16 cellular contexts compared by ENCODE assay signal in genomic region chr4:101944649-101945048, GRCh38.
DNase-seq lines count a peak whose midpoint lies in the region; TF ChIP-seq lines count a peak whose summit lies in the region.
"Had no signal": no experiment of that assay in that cellular context is flagged by ENCODE, and none has a peak within 500 bp of the region (broad histone marks: within the 10 kb centered on the region; RNA-seq: fewer than 3 reads in every experiment).

No MANE protein-coding gene starts in this region.

- DNase-seq in AG20443 (ENCODE audit: low spot score) (peak; percentile 15), LHCN-M2 (ENCODE audit: low read depth) (peak; percentile 65), epithelial cell of esophagus (ENCODE audit: low read depth) (peak; percentile 55), mesendoderm (peak; percentile 23), ascending aorta (ENCODE audit: low spot score in 2 of 2) (no peak), hepatocyte (ENCODE audit: low spot score) (no peak), OCI-LY7 (ENCODE audit: low spot score) (no peak), NCI-H82 (lab: John Stamatoyannopoulos, UW) (no peak)
- DNase-seq: activated naive CD4-positive, alpha-beta T cell treated with anti-CD3 and anti-CD28 coated beads, Interleukin-2, amount 10 ng/mL, durations not matched to agents 7 days and 5 days; cerebellar nuclear complex; NCI-H2171; posterior cingulate gyrus; stimulated activated CD4-positive, alpha-beta T cell treated with anti-CD3 and anti-CD28 coated beads, Interleukin-15, amount 100 ng/mL, for 24 hours had no signal

- no peak overlapping the region for H3K9ac ChIP-seq in mesendoderm (ENCODE audit: low read length)
- H3K9ac ChIP-seq: BLaER1 had no signal

- H3K4me2 ChIP-seq in mesendoderm (ENCODE audit: low read length): no peak overlapping the region
- no peak overlapping the region for H3K4me2 ChIP-seq in hepatocyte
- H3K4me2 ChIP-seq in OCI-LY7 (ENCODE audit: low read length): no peak overlapping the region
- H3K4me2 ChIP-seq: BLaER1 had no signal

- TF ChIP-seq CTCF in epithelial cell of esophagus (IDR thresholded peaks at IDR 0.05; ENCODE audit: insufficient read depth, low read depth, low read length, missing control alignments) (no peak), ascending aorta (IDR thresholded peaks at IDR 0.05) (no peak), hepatocyte (IDR thresholded peaks at IDR 0.05; ENCODE audit: poor library complexity) (no peak), OCI-LY7 (conservative IDR thresholded peaks at IDR 0.05; ENCODE audit: low read length) (no peak)

- H3K18ac ChIP-seq in mesendoderm (ENCODE audit: low read length): no peak overlapping the region

- CTCF ChIA-PET in OCI-LY7 (lab: Charles Lee; ENCODE audit: unreplicated experiment): no interaction called here

- no peaks in the 10 kb centered on the region for H3K36me3 ChIP-seq in mesendoderm (ENCODE audit: control insufficient read depth, insufficient read depth, low read length)
- H3K36me3 ChIP-seq in ascending aorta: no peaks in the 10 kb centered on the region
- no peaks in the 10 kb centered on the region for H3K36me3 ChIP-seq in hepatocyte (replicated peaks; ENCODE audit: insufficient read depth, low read depth)
- no peaks in the 10 kb centered on the region for H3K36me3 ChIP-seq in OCI-LY7 (ENCODE audit: insufficient read depth, low read length)
- H3K36me3 ChIP-seq: BLaER1, thyroid gland had no signal

- H3K9me3 ChIP-seq in ascending aorta (no peaks in the 10 kb centered on the region), hepatocyte (ENCODE audit: low read depth) (no peaks in the 10 kb centered on the region), OCI-LY7 (ENCODE audit: low read length) (no peaks in the 10 kb centered on the region)
- H3K9me3 ChIP-seq: BLaER1, thyroid gland had no signal

- H2BK5ac ChIP-seq in mesendoderm (ENCODE audit: low read length): no peak overlapping the region

- intact Hi-C loops in ascending aorta (cut with DNase I): no loop called here
- intact Hi-C loops in OCI-LY7 (cut with micrococcal nuclease; ENCODE audit: unreplicated experiment): no loop called here

- no peak overlapping the region for H3K23ac ChIP-seq in mesendoderm (ENCODE audit: low read length)

- H3K79me2 ChIP-seq in mesendoderm (ENCODE audit: control insufficient read depth, insufficient read depth, low read length) (no peaks in the 10 kb centered on the region), hepatocyte (no peaks in the 10 kb centered on the region), OCI-LY7 (ENCODE audit: insufficient read depth, low read depth, low read length) (no peaks in the 10 kb centered on the region)

- H4K8ac ChIP-seq in mesendoderm (ENCODE audit: low read depth, low read length): no peak overlapping the region

- H2BK120ac ChIP-seq in mesendoderm (ENCODE audit: low read depth, low read length): no peak overlapping the region

- H4K20me1 ChIP-seq in hepatocyte (ENCODE audit: insufficient read depth, poor library complexity, severe bottlenecking) (no peaks in the 10 kb centered on the region), OCI-LY7 (ENCODE audit: insufficient read depth, low read length) (no peaks in the 10 kb centered on the region)
- H4K20me1 ChIP-seq: BLaER1 had no signal

- no TSS peak for BruUV-seq in OCI-LY7 (replicated peaks; lab: Mats Ljungman, UMichigan)

- H2AFZ ChIP-seq in hepatocyte (no peak overlapping the region), OCI-LY7 (ENCODE audit: low read length) (no peak overlapping the region)

- H3K27me3 ChIP-seq in mesendoderm (ENCODE audit: insufficient read depth, low read length, poor library complexity) (no peaks in the 10 kb centered on the region), ascending aorta (no peaks in the 10 kb centered on the region), hepatocyte (no peaks in the 10 kb centered on the region)
- H3K27me3 ChIP-seq: BLaER1, thyroid gland had no signal

- no peak overlapping the region for H2AK5ac ChIP-seq in mesendoderm (ENCODE audit: low read length)

- H3K4ac ChIP-seq in mesendoderm (ENCODE audit: low read depth, low read length): no peak overlapping the region

- H3K4me1 ChIP-seq in mesendoderm (ENCODE audit: control insufficient read depth, low read depth, low read length) (no peaks in the 10 kb centered on the region), ascending aorta (no peaks in the 10 kb centered on the region), hepatocyte (ENCODE audit: insufficient read depth) (no peaks in the 10 kb centered on the region), OCI-LY7 (ENCODE audit: insufficient read depth, low read length, poor library complexity, severe bottlenecking) (no peaks in the 10 kb centered on the region)
- H3K4me1 ChIP-seq: BLaER1 had no signal

- no peak overlapping the region for H3K27ac ChIP-seq in mesendoderm (ENCODE audit: low read depth, low read length)
- H3K27ac ChIP-seq in ascending aorta: no peak overlapping the region
- H3K27ac ChIP-seq in hepatocyte: no peak overlapping the region
- no peak overlapping the region for H3K27ac ChIP-seq in OCI-LY7 (ENCODE audit: low read depth, low read length, poor library complexity, severe bottlenecking)
- H3K27ac ChIP-seq: BLaER1, thyroid gland, VCaP had no signal

- no peak overlapping the region for H2BK15ac ChIP-seq in mesendoderm (replicated peaks; ENCODE audit: low read depth)

- H3K4me3 ChIP-seq in epithelial cell of esophagus (ENCODE audit: low read length) (no peak overlapping the region), mesendoderm (ENCODE audit: low read length) (no peak overlapping the region), ascending aorta (no peak overlapping the region), hepatocyte (no peak overlapping the region), OCI-LY7 (ENCODE audit: low read depth, low read length, poor library complexity, severe bottlenecking) (no peak overlapping the region)
- H3K4me3 ChIP-seq: BLaER1, thyroid gland had no signal

- no peaks in the 10 kb centered on the region for H3K79me1 ChIP-seq in mesendoderm (ENCODE audit: low read length)

- H3K56ac ChIP-seq in mesendoderm (ENCODE audit: low read length): no peak overlapping the region

- no CpG with 5 or more reads among the region's 1 CpG for WGBS in mesendoderm (ENCODE audit: extremely low coverage, insufficient coverage, low lambda C conversion rate)
- 77% methylated on average over 1 of the region's 1 CpG for WGBS in hepatocyte (ENCODE audit: low lambda C conversion rate, missing lambda C conversion rate)

- H3K9me2 ChIP-seq in hepatocyte (replicated peaks; ENCODE audit: insufficient read depth) (no peaks in the 10 kb centered on the region), OCI-LY7 (ENCODE audit: insufficient read depth, low read length) (no peaks in the 10 kb centered on the region)

- POLR2A ChIA-PET in OCI-LY7 (lab: Charles Lee): no interaction called here

- no peak overlapping the region for H4K5ac ChIP-seq in mesendoderm (ENCODE audit: low read length)

Comparison
In these comparisons a context has a peak if more than half of its experiments do, and no peak if none do; other contexts are left out.
1. DNase-seq: peak in AG20443 (single experiment), LHCN-M2 (single experiment), epithelial cell of esophagus (single experiment) and mesendoderm (single experiment); none in ascending aorta (0 of 2), hepatocyte (single experiment), OCI-LY7 (single experiment) and NCI-H82 (single experiment).